Comparison of ENCODE assay signal across 33 cellular contexts in genomic region chr3:9834520-9835380, GRCh38. TPM values are rescaled to one million over a fixed set of nuclear protein-coding genes. Genes with fewer than 3 reads are reported as not detected.
"Had no signal": no experiment of that assay in that cellular context is flagged by ENCODE, and none has a peak within 500 bp of the region (broad histone marks: within the 10 kb centered on the region; RNA-seq: fewer than 3 reads in every experiment).

No MANE protein-coding gene starts in this region.

- H3K4me3 Mint-ChIP-seq: activated naive CD4-positive, alpha-beta T cell treated with anti-CD3 and anti-CD28 coated beads, Interleukin-2, amount 10 ng/mL, durations not matched to agents 7 days and 5 days; immature natural killer cell; memory B cell had no signal

- H3K4me1 ChIP-seq: gastroesophageal sphincter, right atrium auricular region, testis, transverse colon had no signal

- H3K27me3 Mint-ChIP-seq: activated naive CD4-positive, alpha-beta T cell treated with anti-CD3 and anti-CD28 coated beads, Interleukin-2, amount 10 ng/mL, durations not matched to agents 7 days and 5 days; memory B cell; naive thymus-derived CD8-positive, alpha-beta T cell had no signal

- FAIRE-seq: astrocyte, kidney, pancreas, TTC549 had no signal

- DNase-seq: activated CD4-positive, alpha-beta T cell treated with anti-CD3 and anti-CD28 coated beads for 4 hours; activated CD4-positive, alpha-beta T cell treated with anti-CD3 and anti-CD28 coated beads, Interleukin-2, amount 50 U/mL, for 4 hours; activated effector memory CD4-positive, alpha-beta T cell treated with anti-CD3 and anti-CD28 coated beads, Interleukin-2, amount 50 U/mL, for 16 hours; activated naive CD4-positive, alpha-beta T cell treated with anti-CD3 and anti-CD28 coated beads, Interleukin-2, amount 10 ng/mL, durations not matched to agents 7 days and 5 days; activated T-cell treated with anti-CD3 and anti-CD28 coated beads for 4 hours; amniotic stem cell; brain microvascular endothelial cell; dorsolateral prefrontal cortex; effector memory CD4-positive, alpha-beta T cell; erythroblast; hypothalamus; immature natural killer cell; kidney; left colon; naive thymus-derived CD8-positive, alpha-beta T cell; pancreas; stimulated activated CD4-positive, alpha-beta T cell treated with anti-CD3 and anti-CD28 coated beads, Interleukin-15, amount 100 ng/mL, for 24 hours; stimulated activated CD4-positive, alpha-beta T cell treated with anti-CD3 and anti-CD28 coated beads, Interleukin-2, amount 100 ng/mL, for 24 hours; stimulated activated naive CD4-positive, alpha-beta T cell treated with Interleukin-2 at 50 U/mL for 16 hours; T-helper 9 cell; testis; transverse colon had no signal

- H3K9me3 Mint-ChIP-seq: activated naive CD4-positive, alpha-beta T cell treated with anti-CD3 and anti-CD28 coated beads, Interleukin-2, amount 10 ng/mL, durations not matched to agents 7 days and 5 days; memory B cell; naive thymus-derived CD8-positive, alpha-beta T cell had no signal

- H3K36me3 ChIP-seq: pancreas, transverse colon had no signal

- H3K4me1 Mint-ChIP-seq: memory B cell had no signal

- H3K27me3 ChIP-seq: brain microvascular endothelial cell, dorsolateral prefrontal cortex, gastroesophageal sphincter, pancreas, right atrium auricular region, testis, transverse colon had no signal

- H3K4me3 ChIP-seq: coronary artery, dorsolateral prefrontal cortex, gastroesophageal sphincter, pancreas, right atrium auricular region, testis, transverse colon had no signal

- H3K27ac Mint-ChIP-seq: activated naive CD4-positive, alpha-beta T cell treated with anti-CD3 and anti-CD28 coated beads, Interleukin-2, amount 10 ng/mL, durations not matched to agents 7 days and 5 days; memory B cell had no signal

- ATAC-seq: gastroesophageal sphincter; left colon; naive thymus-derived CD8-positive, alpha-beta T cell; pancreas had no signal

- H3K27ac ChIP-seq: brain microvascular endothelial cell, coronary artery, dorsolateral prefrontal cortex, gastroesophageal sphincter, pancreas, right atrium auricular region, testis, transverse colon, VCaP had no signal

- H3K9me3 ChIP-seq: gastroesophageal sphincter, pancreas, right atrium auricular region, testis, transverse colon had no signal

RNA-seq across cellular contexts. Expression of gene CIDEC, which starts 45.3 kb away (rescaled TPM):
- total RNA-seq: astrocyte; cerebellum; kidney; pulmonary artery endothelial cell; T-helper 1 cell treated with Interleukin-12 subunit alpha and Interleukin-12 subunit beta and Interleukin-4 antibody, amounts not matched to agents 30 ng/mL and 1 ng/mL, for 36 hours; urinary bladder had no signal
- polyA plus RNA-seq: immature natural killer cell had no signal
